ENCODE assay signal across 9 cellular contexts in the genomic region with DNA sequence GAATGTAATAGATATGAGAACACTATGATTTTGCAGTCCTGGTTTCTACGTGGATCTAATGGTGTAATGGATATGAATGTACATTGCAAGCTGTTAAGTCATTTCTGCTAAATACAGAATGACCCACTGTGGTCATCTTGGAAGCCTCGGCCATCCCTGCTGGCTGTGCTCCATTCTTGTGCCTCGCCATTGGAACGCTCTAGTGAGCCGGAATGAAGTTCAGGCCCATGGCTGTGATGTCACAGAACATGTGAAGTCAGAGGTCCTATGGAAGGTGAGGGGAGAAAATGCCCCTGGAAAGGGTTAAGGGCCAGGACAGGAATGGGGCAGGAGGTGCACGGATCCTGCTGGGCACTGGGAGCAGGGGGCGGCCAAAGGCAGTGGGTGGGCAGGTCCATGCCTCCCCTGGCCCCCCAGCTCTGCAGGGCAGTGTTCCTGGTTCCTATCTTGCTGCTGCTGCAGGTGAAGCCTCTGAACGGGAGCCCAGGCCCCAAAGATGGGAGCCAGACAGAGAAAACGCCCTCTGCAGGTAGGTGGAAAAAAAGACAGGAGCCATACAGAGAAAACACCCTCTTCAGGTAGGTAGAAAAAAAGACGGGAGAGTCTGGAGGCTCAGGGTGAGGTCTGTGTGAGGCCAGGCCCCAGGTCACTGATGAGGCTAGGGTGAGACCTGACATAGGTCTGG.
DNase-seq lines count a peak whose midpoint lies in the region; ATAC-seq and TF ChIP-seq lines count a peak whose summit lies in the region.
"Had no signal": no experiment of that assay in that cellular context is flagged by ENCODE, and none has a peak within 500 bp of the region (broad histone marks: within the 10 kb centered on the region; RNA-seq: fewer than 3 reads in every experiment).

A gene (plus strand): TSS at position 259 of the 685 bp plus-strand sequence. CDS start 138 bp downstream, at position 397.

- no peak within 1 kb of the TSS for H2AFZ ChIP-seq in OCI-LY1 (ENCODE audit: low read length)

- ATAC-seq in HG03175 (IDR thresholded peaks at IDR 0.05; ENCODE audit: unreplicated experiment) (no peak), HG02973 (IDR thresholded peaks at IDR 0.05; ENCODE audit: unreplicated experiment) (no peak), GM21737 (IDR thresholded peaks at IDR 0.05; ENCODE audit: unreplicated experiment) (no peak)

- no peaks in the 10 kb centered on the region for H3K9me2 ChIP-seq in OCI-LY1 (ENCODE audit: low read depth, low read length)

- no peaks in the 10 kb centered on the region for H3K27me3 ChIP-seq in OCI-LY1 (ENCODE audit: insufficient read depth, low read length)

- H3K9me3 ChIP-seq in OCI-LY1 (ENCODE audit: low read length), result no peaks in the 10 kb centered on the region

- in situ Hi-C loops in GM13976 (cut with MboI; ENCODE audit: low sequenced_read_pairs, unreplicated experiment), result no loop called here

- no peak within 1 kb of the TSS for H3K9ac ChIP-seq in OCI-LY1 (ENCODE audit: low read length)

- H3K4me2 ChIP-seq in OCI-LY1 (ENCODE audit: low read length), result no peak within 1 kb of the TSS

- H3K36me3 ChIP-seq in OCI-LY1 (ENCODE audit: insufficient read depth, low read length), result no peaks in the 10 kb centered on the region

- no peaks in the 10 kb centered on the region for H3K4me1 ChIP-seq in OCI-LY1 (ENCODE audit: insufficient read depth, low read length, severe bottlenecking)

- H3K4me3 ChIP-seq in AG09309 (ENCODE audit: control insufficient read depth, low read depth, low read length) (no peak within 1 kb of the TSS), OCI-LY1 (ENCODE audit: low read depth, low read length, poor library complexity, severe bottlenecking) (no peak within 1 kb of the TSS)

- no peaks in the 10 kb centered on the region for H3F3A ChIP-seq in OCI-LY1 (ENCODE audit: insufficient read depth, low read length)

- no peaks in the 10 kb centered on the region for H4K20me1 ChIP-seq in OCI-LY1 (ENCODE audit: insufficient read depth, low read length)

- peak; percentile 5 for TF ChIP-seq CTCF in AG09309 (IDR thresholded peaks at IDR 0.05; ENCODE audit: control insufficient read depth, insufficient read depth, low read depth, low read length, missing control alignments)
- peak; percentile 21 for TF ChIP-seq CTCF in GM13976 (IDR thresholded peaks at IDR 0.05; ENCODE audit: borderline replicate concordance, control extremely low read depth, extremely low read depth, insufficient read depth, missing control alignments)
- peak; percentile 74 for TF ChIP-seq CTCF in OCI-LY1 (IDR thresholded peaks at IDR 0.05; ENCODE audit: low read length)

- DNase-seq in AG09309 (ENCODE audit: low read depth) (no peak), GM13976 (ENCODE audit: low spot score) (peak; percentile 58), iPS-NIHi11 (ENCODE audit: low spot score) (peak; percentile 88), NCI-H2196 treated with DMSO at 0.1 percent for 48 hours (lab: John Stamatoyannopoulos, UW; ENCODE audit: unreplicated experiment) (no peak)
- DNase-seq: NCI-H774 had no signal

- no peaks in the 10 kb centered on the region for H3K79me2 ChIP-seq in OCI-LY1 (ENCODE audit: insufficient read depth, low read length)

- no peak within 1 kb of the TSS for H3K27ac ChIP-seq in OCI-LY1 (ENCODE audit: low read depth, low read length, poor library complexity, severe bottlenecking)

Comparison
In these comparisons a context has a peak if more than half of its experiments do, and no peak if none do; other contexts are left out.
1. DNase-seq: peak in GM13976 (single experiment) and iPS-NIHi11 (single experiment); none in AG09309 (single experiment) and NCI-H2196 treated with DMSO at 0.1 percent for 48 hours (single experiment).
2. CTCF ChIP-seq: peak in every context shown above with its lines; median percentile 74 in OCI-LY1; 21 in GM13976; 5 in AG09309.